In the genomic region with DNA sequence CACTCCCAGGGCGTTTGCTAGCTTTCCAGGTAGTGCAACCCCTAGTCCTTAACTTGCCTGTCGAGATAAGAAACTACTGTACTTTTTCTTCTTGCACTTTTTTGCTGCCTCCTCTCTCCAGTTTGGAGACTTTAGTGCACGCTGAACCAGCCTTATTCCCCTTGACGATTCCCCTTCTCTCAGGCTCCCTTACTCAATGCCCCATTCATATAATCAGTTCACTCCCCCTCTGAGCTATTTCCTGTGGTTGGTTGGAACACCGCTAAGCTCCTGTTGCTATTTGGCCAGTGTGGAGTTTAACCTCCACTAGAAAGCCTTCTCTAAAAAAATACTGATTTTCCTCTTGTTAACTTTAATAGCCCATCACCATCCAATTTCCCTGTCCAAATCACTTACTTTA, we compare ENCODE assay signal across 8 cellular contexts. TPM values are rescaled to one million over a fixed set of nuclear protein-coding genes. Genes with fewer than 3 reads are reported as not detected.
A peak's percentile ranks its signal among the peaks of the same experiment; 100 is the strongest.
DNase-seq lines count a peak whose midpoint lies in the region; ATAC-seq and TF ChIP-seq lines count a peak whose summit lies in the region.

No MANE protein-coding gene starts in this region.

- H3K4me1 ChIP-seq in right atrium auricular region, result peaks cover 0 to 30% of the 10 kb centered on the region in 2 donors

- peak; percentile 59 for DNase-seq in AG10803 (ENCODE audit: low read depth)
- DNase-seq in NCI-H510A treated with DMSO at 0.1 percent for 48 hours (lab: John Stamatoyannopoulos, UW), result peak; percentile 45
- no peak for DNase-seq in right atrium auricular region (ENCODE audit: low spot score)
- DNase-seq in putamen (ENCODE audit: low spot score), result peak; percentile 56
- no peak for DNase-seq in ureter (ENCODE audit: low spot score)

- no peaks in the 10 kb centered on the region for H3K27me3 ChIP-seq in right atrium auricular region

- TF ChIP-seq CTCF in AG10803 (conservative IDR thresholded peaks at IDR 0.05; ENCODE audit: low read length) (no peak), right atrium auricular region (IDR thresholded peaks at IDR 0.05) (no peak)

- ATAC-seq in GM18517 (IDR thresholded peaks at IDR 0.05; ENCODE audit: unreplicated experiment) (peak; percentile 5), GM19023 (IDR thresholded peaks at IDR 0.05; ENCODE audit: unreplicated experiment) (no peak)

- peak overlapping the region; percentile 96 for H3K27ac ChIP-seq in angular gyrus (ENCODE audit: low read depth, low read length)
- peak overlapping the region; percentile 92 to 97 for H3K27ac ChIP-seq in right atrium auricular region

- no peaks in the 10 kb centered on the region for H3K36me3 ChIP-seq in right atrium auricular region

- no peaks in the 10 kb centered on the region for H3K9me3 ChIP-seq in right atrium auricular region

- H3K4me3 ChIP-seq in AG10803 (ENCODE audit: low read length) (peak overlapping the region; percentile 87), right atrium auricular region (peak overlapping the region; percentile 73 to 88)

RNA-seq across cellular contexts. Expression of a gene that starts 0.7 kb away (rescaled TPM):
- total RNA-seq in right atrium auricular region (10 to 100 TPM; 22.7 to 27.4 TPM), ureter (26.6 TPM)

RNA-seq across cellular contexts. Expression of a gene that starts 49.7 kb away (rescaled TPM):
- 10 to 100 TPM in 1 of 2 donors, 1 to 10 TPM in 1; 9.6 to 18.7 TPM for total RNA-seq in right atrium auricular region
- 77.0 TPM for total RNA-seq in ureter

Comparison
In these comparisons a context has a peak if more than half of its experiments do, and no peak if none do; other contexts are left out.
1. DNase-seq: peak in AG10803 (single experiment), NCI-H510A treated with DMSO at 0.1 percent for 48 hours (single experiment) and putamen (single experiment); none in right atrium auricular region (single experiment) and ureter (single experiment).